Comparison of ENCODE assay signal across 15 cellular contexts in genomic region chr20:10790013-10790412, GRCh38.
DNase-seq lines count a peak whose midpoint lies in the region; ATAC-seq, FAIRE-seq and TF ChIP-seq lines count a peak whose summit lies in the region.
"Had no signal": no experiment of that assay in that cellular context is flagged by ENCODE, and none has a peak within 500 bp of the region (broad histone marks: within the 10 kb centered on the region; RNA-seq: fewer than 3 reads in every experiment).

No MANE protein-coding gene starts in this region.

- H3K4me3 ChIP-seq in HL-60 (replicated peaks; ENCODE audit: insufficient read depth, low read length) (no peak overlapping the region), tibial artery (no peak overlapping the region)
- H3K4me3 ChIP-seq: left ventricle myocardium inferior had no signal

- intact Hi-C loops in left ventricle myocardium superior (cut with micrococcal nuclease): no loop called here
- intact Hi-C loops in tibial artery (cut with DNase I; ENCODE audit: low total_unique reads): no loop called here

- H3K36me3 ChIP-seq in tibial artery: no peaks in the 10 kb centered on the region
- H3K36me3 ChIP-seq: left ventricle myocardium inferior had no signal

- DNase-seq in COLO668 (lab: John Stamatoyannopoulos, UW; ENCODE audit: unreplicated experiment): peak; percentile 63
- DNase-seq in HL-60 (ENCODE audit: low read depth in 1 of 2, low spot score in 1 of 2): peak; percentile 82 to 93
- peak; percentile 5 for DNase-seq in NOMO-1 treated with dmso at 0.1 percent for 144 hours (lab: John Stamatoyannopoulos, UW; ENCODE audit: unreplicated experiment)
- DNase-seq in foreskin keratinocyte: peak; percentile 69 to 75
- DNase-seq in D721Med (ENCODE audit: insufficient read length, low spot score): no peak
- DNase-seq in left ventricle myocardium superior: no peak
- DNase-seq in tibial artery: no peak
- DNase-seq: activated CD4-positive, alpha-beta T cell treated with anti-CD3 and anti-CD28 coated beads, Interleukin-2, amount 50 U/mL, for 1 hour; activated naive CD4-positive, alpha-beta T cell treated with Interleukin-2 at 50 U/mL for 16 hours; DMS79; HCEC 1CT; left ventricle myocardium inferior; MV-4-11; right cardiac atrium had no signal

- TF ChIP-seq CTCF in HL-60 (IDR thresholded peaks at IDR 0.05; ENCODE audit: insufficient read depth, low read length) (no peak), foreskin keratinocyte (conservative IDR thresholded peaks at IDR 0.05) (no peak), D721Med (IDR thresholded peaks at IDR 0.05; ENCODE audit: insufficient read depth, missing control alignments) (no peak), tibial artery (IDR thresholded peaks at IDR 0.05) (no peak)

- no peaks in the 10 kb centered on the region for H3K27me3 ChIP-seq in HL-60 (ENCODE audit: insufficient read depth, poor library complexity, severe bottlenecking)
- H3K27me3 ChIP-seq in foreskin keratinocyte: no peaks in the 10 kb centered on the region
- H3K27me3 ChIP-seq in tibial artery: no peaks in the 10 kb centered on the region

- H3K4me1 ChIP-seq in foreskin keratinocyte (no peaks in the 10 kb centered on the region), tibial artery (peaks cover 0 to 9% (median 3%) of the 10 kb centered on the region in 4 donors)
- H3K4me1 ChIP-seq: left ventricle myocardium inferior had no signal

- no peaks in the 10 kb centered on the region for H3K9me3 ChIP-seq in tibial artery
- H3K9me3 ChIP-seq: left ventricle myocardium inferior had no signal

- FAIRE-seq in D721Med (lab: Jason Lieb, UNC): no peak

- H3K27ac ChIP-seq in HL-60 (replicated peaks): peak overlapping the region; percentile 68
- no peak overlapping the region for H3K27ac ChIP-seq in foreskin keratinocyte
- H3K27ac ChIP-seq in tibial artery: no peak overlapping the region
- H3K27ac ChIP-seq: left ventricle myocardium inferior had no signal

- peak; percentile 69 for ATAC-seq in foreskin keratinocyte
- ATAC-seq in GM18511 (IDR thresholded peaks at IDR 0.05; ENCODE audit: unreplicated experiment): no peak
- ATAC-seq in left ventricle myocardium superior: no peak
- ATAC-seq: right cardiac atrium had no signal

Comparison
In these comparisons a context has a peak if more than half of its experiments do, and no peak if none do; other contexts are left out.
1. DNase-seq: peak in COLO668 (single experiment), HL-60 (2 of 2), NOMO-1 treated with dmso at 0.1 percent for 144 hours (single experiment) and foreskin keratinocyte (2 of 2); none in D721Med (single experiment), left ventricle myocardium superior (single experiment) and tibial artery (0 of 2).